Comparison of ENCODE assay signal across 16 cellular contexts in genomic region chr22:45819305-45819704, GRCh38.
DNase-seq lines count a peak whose midpoint lies in the region; ATAC-seq, FAIRE-seq and TF ChIP-seq lines count a peak whose summit lies in the region.
"Had no signal": no experiment of that assay in that cellular context is flagged by ENCODE, and none has a peak within 500 bp of the region (broad histone marks: within the 10 kb centered on the region; RNA-seq: fewer than 3 reads in every experiment).

No MANE protein-coding gene starts in this region.

- POLR2A ChIA-PET in WTC11 (lab: Charles Lee), result no interaction called here

- H3K27me3 Mint-ChIP-seq in WTC11 (ENCODE audit: low read depth), result no peaks in the 10 kb centered on the region
- H3K27me3 Mint-ChIP-seq: CD4-positive, alpha-beta memory T cell; IgD-negative memory B cell had no signal

- peak overlapping the region; percentile 44 for H3K18ac ChIP-seq in neuronal stem cell (ENCODE audit: low read length)

- peak overlapping the region; percentile 31; the same call in 1 of the 2 replicates for H3K27ac Mint-ChIP-seq in WTC11
- H3K27ac Mint-ChIP-seq: HFFc6, IgD-negative memory B cell had no signal

- H4K8ac ChIP-seq in neuronal stem cell (ENCODE audit: low read depth, low read length), result no peak overlapping the region

- H3K4me1 Mint-ChIP-seq in WTC11, result peaks cover 10% of the 10 kb centered on the region
- H3K4me1 Mint-ChIP-seq: CD4-positive, alpha-beta memory T cell; IgD-negative memory B cell had no signal

- CTCF ChIA-PET in WTC11 (lab: Charles Lee), result interaction anchor here (2.6 kb wide), 1 partner anchor 45 kb away, joined by 10 read pairs; no protein-coding TSS in a partner anchor

- DNase-seq in WTC11 (ENCODE audit: low spot score), result no peak
- peak; percentile 64 for DNase-seq in kidney tubule cell (ENCODE audit: low spot score)
- DNase-seq in neuronal stem cell (ENCODE audit: low spot score), result no peak
- no peak for DNase-seq in dermis blood vessel endothelial cell
- DNase-seq in G401 (ENCODE audit: low spot score), result no peak
- no peak for DNase-seq in HTR-8/SVneo (ENCODE audit: insufficient read length, low spot score)
- no peak for DNase-seq in activated CD4-positive, alpha-beta T cell treated with anti-CD3 and anti-CD28 coated beads for 1 hour
- DNase-seq: BE2C; CD4-positive, alpha-beta memory T cell; DMS79; HCEC 1CT; HFFc6 had no signal

- H3K4me3 Mint-ChIP-seq in WTC11, result no peak overlapping the region
- H3K4me3 Mint-ChIP-seq: CD4-positive, alpha-beta memory T cell; HFFc6; IgD-negative memory B cell had no signal

- H4K91ac ChIP-seq in neuronal stem cell (ENCODE audit: low read depth, low read length, poor library complexity), result no peak overlapping the region

- no peaks in the 10 kb centered on the region for H3K79me1 ChIP-seq in neuronal stem cell (ENCODE audit: low read depth, low read length)

- H3K4me1 ChIP-seq in neuronal stem cell (ENCODE audit: control insufficient read depth in 2 of 2, insufficient read depth in 1 of 2, low read depth in 1 of 2, low read length in 2 of 2), result peaks cover 13 to 14% of the 10 kb centered on the region in 2 donors
- H3K4me1 ChIP-seq: A549, BE2C had no signal

- peaks cover 7% of the 10 kb centered on the region; the same call in 1 of the 2 replicates for H3K36me3 Mint-ChIP-seq in WTC11

- TF ChIP-seq CTCF in WTC11 (IDR thresholded peaks at IDR 0.05), result no peak

- H3K36me3 ChIP-seq in neuronal stem cell (replicated peaks in 1 of 2; ENCODE audit: control insufficient read depth in 2 of 2, insufficient read depth in 2 of 2, low read length in 2 of 2), result peaks cover 6 to 56% of the 10 kb centered on the region in 2 donors

- no CpG with 5 or more reads among the region's 5 CpGs for WGBS in neuronal stem cell (ENCODE audit: extremely low coverage in 2 of 2, insufficient read length in 2 of 2, insufficient replicate concordance in 1 of 2), 2 donors

- H3K9ac ChIP-seq in neuronal stem cell (ENCODE audit: low read depth, low read length, poor library complexity), result no peak overlapping the region

- H3K9me3 Mint-ChIP-seq in WTC11, result no peaks in the 10 kb centered on the region
- H3K9me3 Mint-ChIP-seq: HFFc6, IgD-negative memory B cell had no signal

- no peak overlapping the region for H3K27ac ChIP-seq in neuronal stem cell (replicated peaks; ENCODE audit: low read length)
- H3K27ac ChIP-seq: A549 had no signal

- H2BK120ac ChIP-seq in neuronal stem cell (ENCODE audit: low read depth, low read length), result no peak overlapping the region

- H3K9me3 ChIP-seq in neuronal stem cell (replicated peaks in 1 of 2; ENCODE audit: control insufficient read depth in 2 of 2, insufficient read depth in 1 of 2, low read depth in 1 of 2, low read length in 2 of 2), result no peaks in the 10 kb centered on the region
- H3K9me3 ChIP-seq: A549, BE2C had no signal

- H3K4me3 ChIP-seq in neuronal stem cell (ENCODE audit: low read length in 2 of 2), result no peak overlapping the region
- H3K4me3 ChIP-seq: A549 had no signal

- in situ Hi-C loops in G401 (cut with HindIII; ENCODE audit: low sequenced_read_pairs), result no loop called here

- no peak overlapping the region for H2AFZ ChIP-seq in neuronal stem cell (ENCODE audit: low read length)

- no peak overlapping the region for H3K4ac ChIP-seq in neuronal stem cell (ENCODE audit: low read length)

- H2AK5ac ChIP-seq in neuronal stem cell (ENCODE audit: low read depth, low read length), result no peak overlapping the region

- H3K23ac ChIP-seq in neuronal stem cell (ENCODE audit: low read depth, low read length, poor library complexity), result no peak overlapping the region

- H2BK15ac ChIP-seq in neuronal stem cell (ENCODE audit: low read length), result no peak overlapping the region

- H2BK12ac ChIP-seq in neuronal stem cell (ENCODE audit: low read length), result no peak overlapping the region

- H3K4me2 ChIP-seq in neuronal stem cell (ENCODE audit: insufficient read depth, low read length, poor library complexity, severe bottlenecking), result no peak overlapping the region
- H3K4me2 ChIP-seq: A549 had no signal

- no peak for FAIRE-seq in HTR-8/SVneo (lab: Jason Lieb, UNC)
- FAIRE-seq: A549, G401.6, GM12892 had no signal

- H3K14ac ChIP-seq in neuronal stem cell (ENCODE audit: low read length), result no peak overlapping the region

- no peak for ATAC-seq in WTC11
- ATAC-seq: A549 had no signal

- H2BK5ac ChIP-seq in neuronal stem cell (ENCODE audit: low read length), result no peak overlapping the region

- no peaks in the 10 kb centered on the region for H3K27me3 ChIP-seq in neuronal stem cell (ENCODE audit: control insufficient read depth in 3 of 3, insufficient read depth in 3 of 3, low read depth in 1 of 3, low read length in 3 of 3)
- H3K27me3 ChIP-seq: BE2C had no signal

TF ChIP-seq in WTC11, 78 proteins besides CTCF, POLR2A, EP300 and RAD21 (continues in another document):
- TF ChIP-seq E2F4 (CRISPR knock-in tag; IDR thresholded peaks at IDR 0.05; ENCODE audit: borderline replicate concordance, low read depth) (no peak), MYBL2 (CRISPR knock-in tag; IDR thresholded peaks at IDR 0.05) (no peak), ZNF263 (CRISPR knock-in tag; IDR thresholded peaks at IDR 0.05; ENCODE audit: low read depth) (no peak), ERG (CRISPR knock-in tag; IDR thresholded peaks at IDR 0.05) (no peak), USF2 (CRISPR knock-in tag; IDR thresholded peaks at IDR 0.05) (no peak), E2F5 (CRISPR knock-in tag; IDR thresholded peaks at IDR 0.05) (no peak), NFATC4 (CRISPR knock-in tag; IDR thresholded peaks at IDR 0.05) (no peak), FOXK1 (CRISPR knock-in tag; IDR thresholded peaks at IDR 0.05) (no peak), SMAD4 (CRISPR knock-in tag; IDR thresholded peaks at IDR 0.05) (no peak), ZNF423 (CRISPR knock-in tag; IDR thresholded peaks at IDR 0.05) (no peak), FOXP1 (CRISPR knock-in tag; IDR thresholded peaks at IDR 0.05; ENCODE audit: borderline replicate concordance) (no peak), MXD4 (CRISPR knock-in tag; IDR thresholded peaks at IDR 0.05; ENCODE audit: borderline replicate concordance) (no peak), RELA (CRISPR knock-in tag; IDR thresholded peaks at IDR 0.05; ENCODE audit: borderline replicate concordance) (no peak), ZNF121 (CRISPR knock-in tag; IDR thresholded peaks at IDR 0.05) (no peak), HMGA2 (CRISPR knock-in tag; IDR thresholded peaks at IDR 0.05) (no peak)
